ENCODE assay signal across 33 cellular contexts in the genomic region with DNA sequence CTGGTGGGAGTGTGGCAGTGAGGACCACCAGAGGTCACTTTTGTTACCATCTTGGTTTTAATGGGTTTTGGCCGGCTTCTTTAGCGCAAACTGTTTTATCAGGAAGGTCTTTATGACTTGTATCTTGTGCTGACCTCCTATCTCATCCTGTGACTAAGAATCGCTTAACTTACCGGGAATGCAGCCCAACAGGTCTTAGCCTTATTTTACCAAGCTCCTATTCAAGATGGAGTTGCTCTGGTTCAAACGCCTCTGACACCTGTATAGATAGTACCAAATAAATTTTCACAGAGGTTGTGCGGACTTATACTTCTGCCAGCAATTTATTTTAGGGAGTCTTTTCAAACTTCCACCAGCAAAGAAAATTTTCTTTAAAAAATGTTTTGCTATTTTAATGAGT.
"Had no signal": no experiment of that assay in that cellular context is flagged by ENCODE, and none has a peak within 500 bp of the region (broad histone marks: within the 10 kb centered on the region; RNA-seq: fewer than 3 reads in every experiment).

No MANE protein-coding gene starts in this region.

- ATAC-seq: activated CD4-positive, alpha-beta T cell treated with anti-CD3 and anti-CD28 coated beads for 36 hours; activated naive CD4-positive, alpha-beta T cell treated with anti-CD3 and anti-CD28 coated beads, Interleukin-2, amount 50 U/mL, for 72 hours; activated T-cell treated with anti-CD3 and anti-CD28 coated beads, Interleukin-2, amount 50 U/mL, for 72 hours; effector memory CD8-positive, alpha-beta T cell; gastrocnemius medialis; heart left ventricle; T-cell had no signal

- H3K27me3 ChIP-seq: brain microvascular endothelial cell, heart left ventricle had no signal

- H3K36me3 ChIP-seq: brain microvascular endothelial cell, gastrocnemius medialis, heart left ventricle, WERI-Rb-1 had no signal

- H3K9me3 ChIP-seq: gastrocnemius medialis had no signal

- H3K4me1 ChIP-seq: gastrocnemius medialis, heart left ventricle had no signal

- H3K27ac ChIP-seq: brain microvascular endothelial cell, epithelial cell of prostate, gastrocnemius medialis, heart left ventricle, WERI-Rb-1 had no signal

- H3K4me1 Mint-ChIP-seq: activated CD4-positive, alpha-beta memory T cell treated with anti-CD3 and anti-CD28 coated beads, Interleukin-2, amount 10 ng/mL, durations not matched to agents 7 days and 5 days; activated CD4-positive, alpha-beta T cell treated with anti-CD3 and anti-CD28 coated beads for 36 hours; activated CD4-positive, alpha-beta T cell treated with anti-CD3 and anti-CD28 coated beads, Interleukin-2, amount 10 ng/mL, durations not matched to agents 24 days and 14 days; activated naive CD4-positive, alpha-beta T cell treated with anti-CD3 and anti-CD28 coated beads, Interleukin-2, amount 10 ng/mL, durations not matched to agents 7 days and 5 days; activated naive CD8-positive, alpha-beta T cell treated with anti-CD3 and anti-CD28 coated beads, Interleukin-2, amount 10 ng/mL, durations not matched to agents 7 days and 5 days; T-cell had no signal

- DNase-seq: activated CD4-positive, alpha-beta memory T cell treated with anti-CD3 and anti-CD28 coated beads, Interleukin-2, amount 10 ng/mL, durations not matched to agents 7 days and 5 days; activated CD4-positive, alpha-beta T cell treated with anti-CD3 and anti-CD28 coated beads for 36 hours; activated CD4-positive, alpha-beta T cell treated with anti-CD3 and anti-CD28 coated beads, Interleukin-2, amount 10 ng/mL, durations not matched to agents 24 days and 14 days; activated CD4-positive, CD25-positive, alpha-beta regulatory T cell; activated CD4-positive, CD25-positive, alpha-beta regulatory T cell treated with anti-CD3 and anti-CD28 coated beads, Interleukin-2, amount 50 U/mL, for 72 hours; activated CD8-positive, alpha-beta memory T cell treated with anti-CD3 and anti-CD28 coated beads, Interleukin-2, amount 50 U/mL, for 48 hours; activated gamma-delta T cell; activated naive CD4-positive, alpha-beta T cell; activated naive CD4-positive, alpha-beta T cell treated with anti-CD3 and anti-CD28 coated beads, Interleukin-2, amount 10 ng/mL, durations not matched to agents 7 days and 5 days; activated naive CD8-positive, alpha-beta T cell treated with anti-CD3 and anti-CD28 coated beads, Interleukin-2, amount 10 ng/mL, durations not matched to agents 7 days and 5 days; activated T-cell treated with anti-CD3 and anti-CD28 coated beads for 4 hours; activated T-cell treated with anti-CD3 and anti-CD28 coated beads, Interleukin-2, amount 50 U/mL, for 24 hours; activated T-cell treated with anti-CD3 and anti-CD28 coated beads, Interleukin-2, amount 50 U/mL, for 72 hours; amniotic stem cell; anterior cingulate cortex; brain microvascular endothelial cell; caudate nucleus; cortex of kidney; dermis blood vessel endothelial cell; effector CD4-positive, alpha-beta T cell; effector memory CD8-positive, alpha-beta T cell; foreskin fibroblast; gastrocnemius medialis; glutamatergic neuron; heart left ventricle; T-cell; T1000; WERI-Rb-1 had no signal

- FAIRE-seq: astrocyte, colon had no signal

- H3K4me3 ChIP-seq: gastrocnemius medialis, heart left ventricle had no signal

- H3K4me3 Mint-ChIP-seq: activated CD4-positive, alpha-beta memory T cell treated with anti-CD3 and anti-CD28 coated beads, Interleukin-2, amount 10 ng/mL, durations not matched to agents 7 days and 5 days; activated CD4-positive, alpha-beta T cell treated with anti-CD3 and anti-CD28 coated beads for 36 hours; activated CD4-positive, alpha-beta T cell treated with anti-CD3 and anti-CD28 coated beads, Interleukin-2, amount 10 ng/mL, durations not matched to agents 24 days and 14 days; activated naive CD4-positive, alpha-beta T cell treated with anti-CD3 and anti-CD28 coated beads, Interleukin-2, amount 10 ng/mL, durations not matched to agents 7 days and 5 days; activated naive CD8-positive, alpha-beta T cell treated with anti-CD3 and anti-CD28 coated beads, Interleukin-2, amount 10 ng/mL, durations not matched to agents 7 days and 5 days; activated T-cell treated with anti-CD3 and anti-CD28 coated beads, Interleukin-2, amount 50 U/mL, for 24 hours; activated T-cell treated with anti-CD3 and anti-CD28 coated beads, Interleukin-2, amount 50 U/mL, for 72 hours; effector memory CD8-positive, alpha-beta T cell; T-cell; T-helper 1 cell treated with Interleukin-12 subunit alpha and Interleukin-12 subunit beta and Interleukin-4 antibody, amounts not matched to agents 30 μg/mL and 1 μg/mL, for 36 hours had no signal

- H3K36me3 Mint-ChIP-seq: activated naive CD4-positive, alpha-beta T cell treated with anti-CD3 and anti-CD28 coated beads, Interleukin-2, amount 10 ng/mL, durations not matched to agents 7 days and 5 days; activated naive CD4-positive, alpha-beta T cell treated with anti-CD3 and anti-CD28 coated beads, Interleukin-2, amount 50 U/mL, for 72 hours; activated naive CD8-positive, alpha-beta T cell treated with anti-CD3 and anti-CD28 coated beads, Interleukin-2, amount 10 ng/mL, durations not matched to agents 7 days and 5 days; T-cell had no signal

- H3K27ac Mint-ChIP-seq: activated CD4-positive, alpha-beta memory T cell treated with anti-CD3 and anti-CD28 coated beads, Interleukin-2, amount 10 ng/mL, durations not matched to agents 7 days and 5 days; activated CD4-positive, alpha-beta T cell treated with anti-CD3 and anti-CD28 coated beads for 36 hours; activated CD4-positive, alpha-beta T cell treated with anti-CD3 and anti-CD28 coated beads, Interleukin-2, amount 10 ng/mL, durations not matched to agents 24 days and 14 days; activated naive CD4-positive, alpha-beta T cell treated with anti-CD3 and anti-CD28 coated beads, Interleukin-2, amount 10 ng/mL, durations not matched to agents 7 days and 5 days; activated naive CD4-positive, alpha-beta T cell treated with anti-CD3 and anti-CD28 coated beads, Interleukin-2, amount 50 U/mL, for 72 hours; activated naive CD8-positive, alpha-beta T cell treated with anti-CD3 and anti-CD28 coated beads, Interleukin-2, amount 10 ng/mL, durations not matched to agents 7 days and 5 days; activated T-cell treated with anti-CD3 and anti-CD28 coated beads, Interleukin-2, amount 50 U/mL, for 24 hours; activated T-cell treated with anti-CD3 and anti-CD28 coated beads, Interleukin-2, amount 50 U/mL, for 72 hours; effector memory CD8-positive, alpha-beta T cell; T-cell; T-helper 1 cell treated with Interleukin-12 subunit alpha and Interleukin-12 subunit beta and Interleukin-4 antibody, amounts not matched to agents 30 μg/mL and 1 μg/mL, for 36 hours had no signal

- H3K9me3 Mint-ChIP-seq: activated CD4-positive, alpha-beta memory T cell treated with anti-CD3 and anti-CD28 coated beads, Interleukin-2, amount 10 ng/mL, durations not matched to agents 7 days and 5 days; activated CD4-positive, alpha-beta T cell treated with anti-CD3 and anti-CD28 coated beads, Interleukin-2, amount 10 ng/mL, durations not matched to agents 24 days and 14 days; activated naive CD4-positive, alpha-beta T cell treated with anti-CD3 and anti-CD28 coated beads, Interleukin-2, amount 10 ng/mL, durations not matched to agents 7 days and 5 days; activated naive CD4-positive, alpha-beta T cell treated with anti-CD3 and anti-CD28 coated beads, Interleukin-2, amount 50 U/mL, for 72 hours; activated naive CD8-positive, alpha-beta T cell treated with anti-CD3 and anti-CD28 coated beads, Interleukin-2, amount 10 ng/mL, durations not matched to agents 7 days and 5 days; activated T-cell treated with anti-CD3 and anti-CD28 coated beads, Interleukin-2, amount 50 U/mL, for 24 hours; activated T-cell treated with anti-CD3 and anti-CD28 coated beads, Interleukin-2, amount 50 U/mL, for 72 hours; effector memory CD8-positive, alpha-beta T cell had no signal
